In genomic region chr9:5553211-5553610, GRCh38 we compare ENCODE assay signal across 1 cellular context.
TF ChIP-seq lines count a peak whose summit lies in the region.

No MANE protein-coding gene starts in this region.

TF ChIP-seq in GM23338, 12 proteins besides CTCF, POLR2A, EP300 and RAD21 (continued from another document):
- no peak for TF ChIP-seq POLR2AphosphoS5 (IDR thresholded peaks at IDR 0.05; ENCODE audit: low read depth)
- no peak for TF ChIP-seq EZH2 (IDR thresholded peaks at IDR 0.05; ENCODE audit: low read depth, unreplicated experiment)
- TF ChIP-seq ETS1 (IDR thresholded peaks at IDR 0.05) = no peak
- TF ChIP-seq STAT1 (IDR thresholded peaks at IDR 0.05; ENCODE audit: unreplicated experiment) = no peak
- no peak for TF ChIP-seq NANOG (IDR thresholded peaks at IDR 0.05; ENCODE audit: borderline replicate concordance)
- no peak for TF ChIP-seq ZNF331 (CRISPR knock-in tag; IDR thresholded peaks at IDR 0.05; ENCODE audit: low read depth)
- TF ChIP-seq ZNF114 (CRISPR knock-in tag; IDR thresholded peaks at IDR 0.05) = no peak
- no peak for TF ChIP-seq ZNF462 (CRISPR knock-in tag; IDR thresholded peaks at IDR 0.05)
- TF ChIP-seq JUNB (IDR thresholded peaks at IDR 0.05; ENCODE audit: unreplicated experiment) = no peak
- TF ChIP-seq CREB1 (CRISPR knock-in tag; IDR thresholded peaks at IDR 0.05; ENCODE audit: low read depth) = no peak
- TF ChIP-seq EZH2phosphoT487 (IDR thresholded peaks at IDR 0.05; ENCODE audit: unreplicated experiment) = no peak
